In the genomic region with DNA sequence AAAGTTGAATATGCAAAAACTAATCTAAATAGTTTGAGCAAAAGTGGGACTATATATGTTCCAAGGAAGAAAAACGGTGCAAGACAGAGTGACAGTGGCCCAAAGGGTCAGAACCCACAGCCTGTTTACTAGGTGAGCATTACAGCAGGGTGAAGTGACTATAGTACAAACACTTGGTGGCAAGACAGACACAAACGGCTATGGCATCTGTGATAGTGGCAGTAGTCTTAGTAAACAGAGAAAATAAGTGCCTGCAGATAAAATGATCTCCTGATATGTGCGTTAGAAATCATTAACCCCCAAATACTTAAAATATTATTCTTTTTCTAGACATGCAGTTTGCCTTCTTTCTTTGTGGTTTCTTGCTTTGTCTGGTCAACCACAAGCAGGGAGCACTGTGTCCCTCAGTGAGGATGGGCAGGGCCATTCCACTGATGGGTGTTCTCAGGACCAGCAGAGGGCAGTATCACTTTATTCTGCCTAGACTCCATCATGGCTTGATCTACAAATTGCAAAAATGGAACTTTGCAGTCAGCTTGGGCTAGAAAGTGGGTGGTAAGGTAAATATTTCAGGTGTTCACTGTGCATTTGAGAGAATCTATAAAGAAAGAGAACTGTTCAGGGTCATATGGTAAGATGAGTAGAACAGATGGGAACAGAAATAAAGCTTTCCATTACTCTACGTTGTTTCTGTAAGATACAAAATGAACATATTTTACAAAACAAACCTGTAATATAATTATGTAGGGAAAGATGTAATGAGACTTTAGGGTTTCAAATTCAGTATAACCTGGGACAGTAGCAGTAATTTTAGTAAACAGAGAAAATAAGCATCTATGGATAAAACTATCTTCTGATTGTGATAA, we compare ENCODE assay signal across 8 cellular contexts.
A peak's percentile ranks its signal among the peaks of the same experiment; 100 is the strongest.
DNase-seq lines count a peak whose midpoint lies in the region; ATAC-seq and TF ChIP-seq lines count a peak whose summit lies in the region.

No MANE protein-coding gene starts in this region.

- H3K9me3 Mint-ChIP-seq in CD4-positive, alpha-beta memory T cell = no peaks in the 10 kb centered on the region
- no peaks in the 10 kb centered on the region for H3K9me3 Mint-ChIP-seq in activated CD4-positive, alpha-beta memory T cell treated with anti-CD3 and anti-CD28 coated beads, Interleukin-2, amount 10 ng/mL, durations not matched to agents 7 days and 5 days
- peaks cover 5% of the 10 kb centered on the region for H3K9me3 Mint-ChIP-seq in nephron

- H3K27me3 Mint-ChIP-seq in CD4-positive, alpha-beta memory T cell = no peaks in the 10 kb centered on the region
- no peaks in the 10 kb centered on the region for H3K27me3 Mint-ChIP-seq in activated CD4-positive, alpha-beta memory T cell treated with anti-CD3 and anti-CD28 coated beads, Interleukin-2, amount 10 ng/mL, durations not matched to agents 7 days and 5 days
- H3K27me3 Mint-ChIP-seq in nephron (ENCODE audit: low read depth) = no peaks in the 10 kb centered on the region

- H3K4me3 Mint-ChIP-seq in CD4-positive, alpha-beta memory T cell = no peak overlapping the region
- no peak overlapping the region for H3K4me3 Mint-ChIP-seq in activated CD4-positive, alpha-beta memory T cell treated with anti-CD3 and anti-CD28 coated beads, Interleukin-2, amount 10 ng/mL, durations not matched to agents 7 days and 5 days
- H3K4me3 Mint-ChIP-seq in nephron = no peak overlapping the region

- no peaks in the 10 kb centered on the region for H3K9me3 ChIP-seq in CD4-positive, alpha-beta memory T cell (ENCODE audit: control insufficient read depth in 1 of 2, low read length in 2 of 2)
- H3K9me3 ChIP-seq in esophagus muscularis mucosa = no peaks in the 10 kb centered on the region

- POLR2A ChIA-PET in CD4-positive, alpha-beta memory T cell (lab: Charles Lee; ENCODE audit: partially characterized antibody) = no interaction called here
- POLR2A ChIA-PET in activated CD4-positive, alpha-beta memory T cell treated with anti-CD3 and anti-CD28 coated beads, Interleukin-2, amount 10 ng/mL, durations not matched to agents 7 days and 5 days (lab: Charles Lee) = no interaction called here

- no peaks in the 10 kb centered on the region for H3K27me3 ChIP-seq in CD4-positive, alpha-beta memory T cell (ENCODE audit: insufficient read depth, low read length)
- H3K27me3 ChIP-seq in esophagus muscularis mucosa = no peaks in the 10 kb centered on the region

- intact Hi-C loops in CD4-positive, alpha-beta memory T cell (cut with micrococcal nuclease) = loop anchor here (1.0 to 5.0 kb wide), 4 partner anchors 103 to 875 kb away; no protein-coding TSS in a partner anchor
- intact Hi-C loops in esophagus muscularis mucosa (cut with DNase I) = loop anchor here (5.0 to 10.0 kb wide), 2 partner anchors 110 to 443 kb away; a partner anchor contains a TSS

- peak; percentile 30 to 54 (median 33) for DNase-seq in CD4-positive, alpha-beta memory T cell
- peak; percentile 44 for DNase-seq in GM19238 (ENCODE audit: insufficient read length, low spot score)
- peak; percentile 73 for DNase-seq in NCI-H748 treated with DMSO at 0.1 percent for 48 hours (lab: John Stamatoyannopoulos, UW)
- peak; percentile 51 for DNase-seq in activated CD4-positive, alpha-beta memory T cell treated with anti-CD3 and anti-CD28 coated beads, Interleukin-2, amount 10 ng/mL, durations not matched to agents 7 days and 5 days
- no peak for DNase-seq in esophagus muscularis mucosa (ENCODE audit: extremely low spot score)
- peak; percentile 49 for DNase-seq in ureter (ENCODE audit: low spot score)

- WGBS in esophagus muscularis mucosa = 87% methylated on average over 4 of the region's 4 CpGs

- H3K27ac Mint-ChIP-seq in CD4-positive, alpha-beta memory T cell = no peak overlapping the region
- no peak overlapping the region for H3K27ac Mint-ChIP-seq in activated CD4-positive, alpha-beta memory T cell treated with anti-CD3 and anti-CD28 coated beads, Interleukin-2, amount 10 ng/mL, durations not matched to agents 7 days and 5 days
- peak overlapping the region in 1 of 3 experiments; percentile 3 for H3K27ac Mint-ChIP-seq in nephron

- CTCF ChIA-PET in CD4-positive, alpha-beta memory T cell (lab: Charles Lee; ENCODE audit: partially characterized antibody) = interaction anchor here (0.7 to 1.6 kb wide), 6 partner anchors 47 to 446 kb away, joined by 3 to 8 read pairs (median 4); no protein-coding TSS in a partner anchor
- CTCF ChIA-PET in activated CD4-positive, alpha-beta memory T cell treated with anti-CD3 and anti-CD28 coated beads, Interleukin-2, amount 10 ng/mL, durations not matched to agents 7 days and 5 days (lab: Charles Lee) = interaction anchor here (0.7 to 3.3 kb wide), 9 partner anchors 10 to 446 kb away, joined by 3 to 10 read pairs (median 5); no protein-coding TSS in a partner anchor

- TF ChIP-seq EP300 in esophagus muscularis mucosa (IDR thresholded peaks at IDR 0.05) = no peak

- peaks cover 12 to 27% (median 17%) of the 10 kb centered on the region in 4 donors for H3K4me1 Mint-ChIP-seq in CD4-positive, alpha-beta memory T cell
- H3K4me1 Mint-ChIP-seq in activated CD4-positive, alpha-beta memory T cell treated with anti-CD3 and anti-CD28 coated beads, Interleukin-2, amount 10 ng/mL, durations not matched to agents 7 days and 5 days = peaks cover 32% of the 10 kb centered on the region
- H3K4me1 Mint-ChIP-seq in nephron = peaks cover 19% of the 10 kb centered on the region

- peaks cover 13% of the 10 kb centered on the region for H3K4me1 ChIP-seq in CD4-positive, alpha-beta memory T cell (ENCODE audit: insufficient read depth, low read length)
- peaks cover 4 to 19% (median 8%) of the 10 kb centered on the region in 4 donors for H3K4me1 ChIP-seq in esophagus muscularis mucosa

- H3K4me3 ChIP-seq in CD4-positive, alpha-beta memory T cell (ENCODE audit: low read length in 2 of 2) = no peak overlapping the region
- H3K4me3 ChIP-seq in esophagus muscularis mucosa = no peak overlapping the region

- peak; percentile 84 for ATAC-seq in HG03342 (IDR thresholded peaks at IDR 0.05; ENCODE audit: unreplicated experiment)

- no peaks in the 10 kb centered on the region for H3K36me3 Mint-ChIP-seq in CD4-positive, alpha-beta memory T cell
- H3K36me3 Mint-ChIP-seq in activated CD4-positive, alpha-beta memory T cell treated with anti-CD3 and anti-CD28 coated beads, Interleukin-2, amount 10 ng/mL, durations not matched to agents 7 days and 5 days (ENCODE audit: low read depth) = no peaks in the 10 kb centered on the region
- H3K36me3 Mint-ChIP-seq in nephron (ENCODE audit: low read depth) = peaks cover 7% of the 10 kb centered on the region

- H3K36me3 ChIP-seq in CD4-positive, alpha-beta memory T cell (ENCODE audit: insufficient read depth, low read length) = no peaks in the 10 kb centered on the region
- peaks cover 0 to 2% (median 0%) of the 10 kb centered on the region in 4 donors for H3K36me3 ChIP-seq in esophagus muscularis mucosa

- TF ChIP-seq POLR2A in esophagus muscularis mucosa (IDR thresholded peaks at IDR 0.05; ENCODE audit: low read depth) = no peak

- no peak overlapping the region for H3K27ac ChIP-seq in CD4-positive, alpha-beta memory T cell (ENCODE audit: low read depth, low read length)
- H3K27ac ChIP-seq in esophagus muscularis mucosa (replicated peaks in 1 of 4) = no peak overlapping the region

- TF ChIP-seq CTCF in esophagus muscularis mucosa (IDR thresholded peaks at IDR 0.05) (peak; percentile 63 to 83 (median 67)), nephron (IDR thresholded peaks at IDR 0.05; ENCODE audit: unreplicated experiment in 3 of 3) (peak; percentile 45 to 68 (median 58))
